ENCODE assay signal across 3 cellular contexts in the genomic region with DNA sequence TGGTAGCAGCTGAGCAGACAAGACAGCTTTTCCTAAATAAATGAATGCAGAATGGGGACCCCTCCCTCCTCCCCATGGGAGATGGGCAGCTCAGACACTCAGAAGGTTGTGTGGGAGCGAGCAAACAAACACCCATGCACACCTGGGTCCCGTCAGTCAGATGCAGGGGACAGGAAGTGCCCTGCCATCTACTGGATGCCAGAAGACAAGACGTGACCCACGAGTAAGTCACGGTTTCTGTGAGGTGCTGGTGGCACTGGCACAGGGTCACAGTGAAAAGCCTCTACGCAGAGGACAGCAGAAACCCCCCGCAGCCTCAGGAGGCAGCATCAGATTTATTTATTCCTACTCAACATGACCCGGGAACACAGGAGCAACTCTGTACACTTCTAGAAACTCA.
A peak's percentile ranks its signal among the peaks of the same experiment; 100 is the strongest.
TF ChIP-seq lines count a peak whose summit lies in the region.

No MANE protein-coding gene starts in this region.

TF ChIP-seq in HEK293, 187 proteins besides CTCF, POLR2A, EP300 and RAD21:
- TF ChIP-seq SP7 (tag by site-specific recombination; IDR thresholded peaks at IDR 0.05): no peak
- peak; percentile 40; the same call in 1 of the 2 replicates for TF ChIP-seq EGR2 (tag by site-specific recombination; IDR thresholded peaks at IDR 0.05; ENCODE audit: low read depth)
TF ChIP-seq in HEK293: peak in this region for 1.

TF ChIP-seq in WTC11, 78 proteins besides CTCF, POLR2A, EP300 and RAD21:
- no peak for TF ChIP-seq STAT6 (CRISPR knock-in tag; conservative IDR thresholded peaks at IDR 0.05; ENCODE audit: low read depth)
- TF ChIP-seq, protein P1, sequence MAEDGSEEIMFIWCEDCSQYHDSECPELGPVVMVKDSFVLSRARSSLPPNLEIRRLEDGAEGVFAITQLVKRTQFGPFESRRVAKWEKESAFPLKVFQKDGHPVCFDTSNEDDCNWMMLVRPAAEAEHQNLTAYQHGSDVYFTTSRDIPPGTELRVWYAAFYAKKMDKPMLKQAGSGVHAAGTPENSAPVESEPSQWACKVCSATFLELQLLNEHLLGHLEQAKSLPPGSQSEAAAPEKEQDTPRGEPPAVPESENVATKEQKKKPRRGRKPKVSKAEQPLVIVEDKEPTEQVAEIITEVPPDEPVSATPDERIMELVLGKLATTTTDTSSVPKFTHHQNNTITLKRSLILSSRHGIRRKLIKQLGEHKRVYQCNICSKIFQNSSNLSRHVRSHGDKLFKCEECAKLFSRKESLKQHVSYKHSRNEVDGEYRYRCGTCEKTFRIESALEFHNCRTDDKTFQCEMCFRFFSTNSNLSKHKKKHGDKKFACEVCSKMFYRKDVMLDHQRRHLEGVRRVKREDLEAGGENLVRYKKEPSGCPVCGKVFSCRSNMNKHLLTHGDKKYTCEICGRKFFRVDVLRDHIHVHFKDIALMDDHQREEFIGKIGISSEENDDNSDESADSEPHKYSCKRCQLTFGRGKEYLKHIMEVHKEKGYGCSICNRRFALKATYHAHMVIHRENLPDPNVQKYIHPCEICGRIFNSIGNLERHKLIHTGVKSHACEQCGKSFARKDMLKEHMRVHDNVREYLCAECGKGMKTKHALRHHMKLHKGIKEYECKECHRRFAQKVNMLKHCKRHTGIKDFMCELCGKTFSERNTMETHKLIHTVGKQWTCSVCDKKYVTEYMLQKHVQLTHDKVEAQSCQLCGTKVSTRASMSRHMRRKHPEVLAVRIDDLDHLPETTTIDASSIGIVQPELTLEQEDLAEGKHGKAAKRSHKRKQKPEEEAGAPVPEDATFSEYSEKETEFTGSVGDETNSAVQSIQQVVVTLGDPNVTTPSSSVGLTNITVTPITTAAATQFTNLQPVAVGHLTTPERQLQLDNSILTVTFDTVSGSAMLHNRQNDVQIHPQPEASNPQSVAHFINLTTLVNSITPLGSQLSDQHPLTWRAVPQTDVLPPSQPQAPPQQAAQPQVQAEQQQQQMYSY (CRISPR knock-in tag; IDR thresholded peaks at IDR 0.05): no peak
- no peak for TF ChIP-seq GTF2I (CRISPR knock-in tag; conservative IDR thresholded peaks at IDR 0.05)
- no peak for TF ChIP-seq CREB1 (CRISPR knock-in tag; IDR thresholded peaks at IDR 0.05)
- no peak for TF ChIP-seq EMX1 (CRISPR knock-in tag; IDR thresholded peaks at IDR 0.05)
- TF ChIP-seq, protein P2, sequence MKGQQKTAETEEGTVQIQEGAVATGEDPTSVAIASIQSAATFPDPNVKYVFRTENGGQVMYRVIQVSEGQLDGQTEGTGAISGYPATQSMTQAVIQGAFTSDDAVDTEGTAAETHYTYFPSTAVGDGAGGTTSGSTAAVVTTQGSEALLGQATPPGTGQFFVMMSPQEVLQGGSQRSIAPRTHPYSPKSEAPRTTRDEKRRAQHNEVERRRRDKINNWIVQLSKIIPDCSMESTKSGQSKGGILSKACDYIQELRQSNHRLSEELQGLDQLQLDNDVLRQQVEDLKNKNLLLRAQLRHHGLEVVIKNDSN (CRISPR knock-in tag; IDR thresholded peaks at IDR 0.05): no peak
- TF ChIP-seq ZNF121 (CRISPR knock-in tag; IDR thresholded peaks at IDR 0.05): no peak
- TF ChIP-seq, protein P3, sequence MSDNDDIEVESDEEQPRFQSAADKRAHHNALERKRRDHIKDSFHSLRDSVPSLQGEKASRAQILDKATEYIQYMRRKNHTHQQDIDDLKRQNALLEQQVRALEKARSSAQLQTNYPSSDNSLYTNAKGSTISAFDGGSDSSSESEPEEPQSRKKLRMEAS (CRISPR knock-in tag; IDR thresholded peaks at IDR 0.05): no peak
- no peak for TF ChIP-seq AFF4 (CRISPR knock-in tag; IDR thresholded peaks at IDR 0.05; ENCODE audit: borderline replicate concordance)
- no peak for TF ChIP-seq JAZF1 (CRISPR knock-in tag; IDR thresholded peaks at IDR 0.05)

TF ChIP-seq in HepG2, 621 proteins besides CTCF, POLR2A, EP300 and RAD21:
- TF ChIP-seq ATRX (CRISPR knock-in tag; IDR thresholded peaks at IDR 0.05; ENCODE audit: borderline replicate concordance) (no peak), RBM22 (optimal IDR thresholded peaks at IDR 0.05; ENCODE audit: low read length) (peak; percentile 75), ETV5 (CRISPR knock-in tag; IDR thresholded peaks at IDR 0.05; ENCODE audit: borderline replicate concordance) (peak; percentile 31; the same call in 1 of the 2 replicates)
- TF ChIP-seq, protein P4, sequence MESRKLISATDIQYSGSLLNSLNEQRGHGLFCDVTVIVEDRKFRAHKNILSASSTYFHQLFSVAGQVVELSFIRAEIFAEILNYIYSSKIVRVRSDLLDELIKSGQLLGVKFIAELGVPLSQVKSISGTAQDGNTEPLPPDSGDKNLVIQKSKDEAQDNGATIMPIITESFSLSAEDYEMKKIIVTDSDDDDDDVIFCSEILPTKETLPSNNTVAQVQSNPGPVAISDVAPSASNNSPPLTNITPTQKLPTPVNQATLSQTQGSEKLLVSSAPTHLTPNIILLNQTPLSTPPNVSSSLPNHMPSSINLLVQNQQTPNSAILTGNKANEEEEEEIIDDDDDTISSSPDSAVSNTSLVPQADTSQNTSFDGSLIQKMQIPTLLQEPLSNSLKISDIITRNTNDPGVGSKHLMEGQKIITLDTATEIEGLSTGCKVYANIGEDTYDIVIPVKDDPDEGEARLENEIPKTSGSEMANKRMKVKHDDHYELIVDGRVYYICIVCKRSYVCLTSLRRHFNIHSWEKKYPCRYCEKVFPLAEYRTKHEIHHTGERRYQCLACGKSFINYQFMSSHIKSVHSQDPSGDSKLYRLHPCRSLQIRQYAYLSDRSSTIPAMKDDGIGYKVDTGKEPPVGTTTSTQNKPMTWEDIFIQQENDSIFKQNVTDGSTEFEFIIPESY (CRISPR knock-in tag; IDR thresholded peaks at IDR 0.05): peak; percentile 36; the same call in 1 of the 2 replicates
